ENCODE assay signal across 21 cellular contexts in the genomic region with DNA sequence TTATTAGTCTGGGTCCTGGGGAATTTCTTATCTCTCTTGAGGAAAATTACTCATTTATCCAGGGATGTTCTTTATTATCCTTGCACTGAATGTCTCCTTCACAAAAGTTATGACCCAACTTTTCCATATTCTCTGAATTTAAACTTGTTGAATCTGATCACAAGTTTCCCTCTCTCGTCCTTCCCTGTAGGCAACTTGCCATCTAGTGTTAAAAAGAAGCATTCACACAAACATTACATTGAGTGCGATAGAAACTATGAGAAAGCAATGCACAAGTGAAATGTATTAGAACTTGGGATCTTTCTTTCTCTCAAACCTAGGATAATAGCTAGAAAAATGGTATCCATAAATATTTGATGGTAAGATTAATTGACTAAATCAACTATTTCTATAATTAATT.
DNase-seq lines count a peak whose midpoint lies in the region; TF ChIP-seq lines count a peak whose summit lies in the region.
"Had no signal": no experiment of that assay in that cellular context is flagged by ENCODE, and none has a peak within 500 bp of the region (broad histone marks: within the 10 kb centered on the region; RNA-seq: fewer than 3 reads in every experiment).

No MANE protein-coding gene starts in this region.

- no peak overlapping the region for H3K4me2 ChIP-seq in osteoblast (ENCODE audit: insufficient read depth, low read length)
- H3K4me2 ChIP-seq: BLaER1 treated with 17β-estradiol and CSF1 and Interleukin-3, amounts not matched to agents 10 nM and 100 nM had no signal

- in situ Hi-C loops in SK-MEL-5 (cut with HindIII; ENCODE audit: low pct_unique_long_range_greater_than_20kb, low sequenced_read_pairs), result no loop called here

- H3K9me3 ChIP-seq in osteoblast (ENCODE audit: low read depth, low read length), result no peaks in the 10 kb centered on the region
- H3K9me3 ChIP-seq: BLaER1 treated with 17β-estradiol and CSF1 and Interleukin-3, amounts not matched to agents 10 nM and 100 nM; spleen; testis had no signal

- H4K20me1 ChIP-seq in osteoblast (ENCODE audit: insufficient read depth, low read length), result no peaks in the 10 kb centered on the region
- H4K20me1 ChIP-seq: BLaER1 treated with 17β-estradiol and CSF1 and Interleukin-3, amounts not matched to agents 10 nM and 100 nM had no signal

- H3K27ac ChIP-seq in osteoblast (ENCODE audit: low read depth, low read length), result no peak overlapping the region
- H3K27ac ChIP-seq: BLaER1 treated with 17β-estradiol and CSF1 and Interleukin-3, amounts not matched to agents 10 nM and 100 nM; spleen; testis had no signal

- DNase-seq in DMS53 (lab: John Stamatoyannopoulos, UW) (peak; percentile 12), DMS53 treated with DMSO at 0.1 percent for 48 hours (lab: John Stamatoyannopoulos, UW; ENCODE audit: unreplicated experiment) (no peak), LNCaP clone FGC (ENCODE audit: low read depth) (no peak), SK-MEL-5 (ENCODE audit: low read depth, low spot score) (peak; percentile 68), neural crest cell (ENCODE audit: low read depth, low spot score) (no peak), osteoblast (ENCODE audit: insufficient read length, low spot score, missing footprints) (no peak), NCI-H1417 treated with DMSO at 0.1 percent for 48 hours (lab: John Stamatoyannopoulos, UW) (no peak)
- no peak for DNase-seq in activated naive CD4-positive, alpha-beta T cell treated with anti-CD3 and anti-CD28 coated beads, Interleukin-2, amount 10 ng/mL, durations not matched to agents 7 days and 5 days
- DNase-seq: activated CD4-positive, alpha-beta T cell treated with anti-CD3 and anti-CD28 coated beads, Interleukin-2, amount 10 ng/mL, durations not matched to agents 7 days and 5 days; activated gamma-delta T cell; DMS79 treated with DMSO at 0.1 percent for 48 hours; effector CD8-positive, alpha-beta T cell; head of caudate nucleus; naive thymus-derived CD4-positive, alpha-beta T cell; NCI-H526 treated with DMSO at 0.1 percent for 48 hours; spleen; SW 1271; testis had no signal

- no peaks in the 10 kb centered on the region for H3K27me3 ChIP-seq in osteoblast (ENCODE audit: insufficient read depth, low read length)
- H3K27me3 ChIP-seq: BLaER1 treated with 17β-estradiol and CSF1 and Interleukin-3, amounts not matched to agents 10 nM and 100 nM; spleen; testis had no signal

- H3K4me1 ChIP-seq in osteoblast (ENCODE audit: insufficient read depth, low read length), result no peaks in the 10 kb centered on the region
- H3K4me1 ChIP-seq: spleen, testis had no signal

- TF ChIP-seq CTCF in LNCaP clone FGC (IDR thresholded peaks at IDR 0.05; ENCODE audit: control insufficient read depth, extremely low read depth, insufficient read depth) (peak; percentile 33), neural crest cell (conservative IDR thresholded peaks at IDR 0.05) (peak; percentile 39), osteoblast (IDR thresholded peaks at IDR 0.05; ENCODE audit: extremely low read depth, low read depth, low read length) (no peak)

- no peaks in the 10 kb centered on the region for H3K27me3 Mint-ChIP-seq in neural crest cell (ENCODE audit: low read depth)
- no peaks in the 10 kb centered on the region for H3K27me3 Mint-ChIP-seq in activated naive CD4-positive, alpha-beta T cell treated with anti-CD3 and anti-CD28 coated beads, Interleukin-2, amount 10 ng/mL, durations not matched to agents 7 days and 5 days
- H3K27me3 Mint-ChIP-seq: activated CD4-positive, alpha-beta T cell treated with anti-CD3 and anti-CD28 coated beads, Interleukin-2, amount 10 ng/mL, durations not matched to agents 7 days and 5 days; central memory CD8-positive, alpha-beta T cell; naive thymus-derived CD4-positive, alpha-beta T cell had no signal

- H3K9me3 Mint-ChIP-seq in neural crest cell, result no peaks in the 10 kb centered on the region
- no peaks in the 10 kb centered on the region for H3K9me3 Mint-ChIP-seq in activated naive CD4-positive, alpha-beta T cell treated with anti-CD3 and anti-CD28 coated beads, Interleukin-2, amount 10 ng/mL, durations not matched to agents 7 days and 5 days
- H3K9me3 Mint-ChIP-seq: activated CD4-positive, alpha-beta T cell treated with anti-CD3 and anti-CD28 coated beads, Interleukin-2, amount 10 ng/mL, durations not matched to agents 7 days and 5 days; central memory CD8-positive, alpha-beta T cell had no signal

- H3K36me3 ChIP-seq in osteoblast (ENCODE audit: insufficient read depth, low read length), result no peaks in the 10 kb centered on the region
- H3K36me3 ChIP-seq: BLaER1 treated with 17β-estradiol and CSF1 and Interleukin-3, amounts not matched to agents 10 nM and 100 nM; spleen had no signal

- H3K4me3 ChIP-seq in LNCaP clone FGC (ENCODE audit: low read depth, low read length), result no peak overlapping the region
- H3K4me3 ChIP-seq in osteoblast (ENCODE audit: insufficient read depth, low read length), result no peak overlapping the region
- H3K4me3 ChIP-seq: BLaER1 treated with 17β-estradiol and CSF1 and Interleukin-3, amounts not matched to agents 10 nM and 100 nM; lung; spleen; testis had no signal

- CTCF ChIA-PET in activated naive CD4-positive, alpha-beta T cell treated with anti-CD3 and anti-CD28 coated beads, Interleukin-2, amount 10 ng/mL, durations not matched to agents 7 days and 5 days (lab: Charles Lee), result no interaction called here

- H3K79me2 ChIP-seq in osteoblast (ENCODE audit: insufficient read depth, low read length), result no peaks in the 10 kb centered on the region

- H3K4me1 Mint-ChIP-seq in neural crest cell, result no peaks in the 10 kb centered on the region
- H3K4me1 Mint-ChIP-seq in activated naive CD4-positive, alpha-beta T cell treated with anti-CD3 and anti-CD28 coated beads, Interleukin-2, amount 10 ng/mL, durations not matched to agents 7 days and 5 days, result no peaks in the 10 kb centered on the region
- H3K4me1 Mint-ChIP-seq: activated CD4-positive, alpha-beta T cell treated with anti-CD3 and anti-CD28 coated beads, Interleukin-2, amount 10 ng/mL, durations not matched to agents 7 days and 5 days; central memory CD8-positive, alpha-beta T cell; naive thymus-derived CD4-positive, alpha-beta T cell had no signal

- H3K27ac Mint-ChIP-seq in neural crest cell (ENCODE audit: unreplicated experiment), result no peak overlapping the region
- no peak overlapping the region for H3K27ac Mint-ChIP-seq in activated naive CD4-positive, alpha-beta T cell treated with anti-CD3 and anti-CD28 coated beads, Interleukin-2, amount 10 ng/mL, durations not matched to agents 7 days and 5 days
- H3K27ac Mint-ChIP-seq: activated CD4-positive, alpha-beta T cell treated with anti-CD3 and anti-CD28 coated beads, Interleukin-2, amount 10 ng/mL, durations not matched to agents 7 days and 5 days; naive thymus-derived CD4-positive, alpha-beta T cell had no signal

- H2AFZ ChIP-seq in osteoblast (ENCODE audit: low read length), result no peak overlapping the region

- no peak overlapping the region for H3K4me3 Mint-ChIP-seq in neural crest cell
- no peak overlapping the region for H3K4me3 Mint-ChIP-seq in activated naive CD4-positive, alpha-beta T cell treated with anti-CD3 and anti-CD28 coated beads, Interleukin-2, amount 10 ng/mL, durations not matched to agents 7 days and 5 days
- H3K4me3 Mint-ChIP-seq: activated CD4-positive, alpha-beta T cell treated with anti-CD3 and anti-CD28 coated beads, Interleukin-2, amount 10 ng/mL, durations not matched to agents 7 days and 5 days; central memory CD8-positive, alpha-beta T cell; naive thymus-derived CD4-positive, alpha-beta T cell had no signal

- H3K36me3 Mint-ChIP-seq in neural crest cell (ENCODE audit: low read depth), result no peaks in the 10 kb centered on the region
- H3K36me3 Mint-ChIP-seq in activated naive CD4-positive, alpha-beta T cell treated with anti-CD3 and anti-CD28 coated beads, Interleukin-2, amount 10 ng/mL, durations not matched to agents 7 days and 5 days, result no peaks in the 10 kb centered on the region
- H3K36me3 Mint-ChIP-seq: naive thymus-derived CD4-positive, alpha-beta T cell had no signal

Comparison
In these comparisons a context has a peak if more than half of its experiments do, and no peak if none do; other contexts are left out.
1. DNase-seq: peak in DMS53 (single experiment) and SK-MEL-5 (single experiment); none in DMS53 treated with DMSO at 0.1 percent for 48 hours (single experiment), LNCaP clone FGC (single experiment), neural crest cell (single experiment), activated naive CD4-positive, alpha-beta T cell treated with anti-CD3 and anti-CD28 coated beads, Interleukin-2, amount 10 ng/mL, durations not matched to agents 7 days and 5 days (single experiment), osteoblast (single experiment) and NCI-H1417 treated with DMSO at 0.1 percent for 48 hours (single experiment).